25 cellular contexts compared by ENCODE assay signal in genomic region chr5:175697846-175698245, GRCh38. TPM values are rescaled to one million over a fixed set of nuclear protein-coding genes. Genes with fewer than 3 reads are reported as not detected.
DNase-seq lines count a peak whose midpoint lies in the region; ATAC-seq, FAIRE-seq and TF ChIP-seq lines count a peak whose summit lies in the region.
"Had no signal": no experiment of that assay in that cellular context is flagged by ENCODE, and none has a peak within 500 bp of the region (broad histone marks: within the 10 kb centered on the region; RNA-seq: fewer than 3 reads in every experiment).

No MANE protein-coding gene starts in this region.

- H3K4me1 ChIP-seq in kidney (ENCODE audit: control insufficient read depth in 1 of 2, insufficient read depth in 1 of 2, low read depth in 1 of 2, low read length in 2 of 2): no peaks in the 10 kb centered on the region
- H3K4me1 ChIP-seq: A549, transverse colon had no signal

- H3K36me3 ChIP-seq in kidney (ENCODE audit: control insufficient read depth in 1 of 2, insufficient read depth in 2 of 2, low read length in 2 of 2): no peaks in the 10 kb centered on the region
- H3K36me3 ChIP-seq: left ventricle myocardium inferior, transverse colon had no signal

- intact Hi-C loops in activated CD4-positive, alpha-beta T cell treated with anti-CD3 and anti-CD28 coated beads for 36 hours (cut with DNase I, micrococcal nuclease): loop anchor here (2.0 to 5.0 kb wide), 2 partner anchors 21 to 46 kb away; no protein-coding TSS in a partner anchor
- intact Hi-C loops in natural killer cell (cut with micrococcal nuclease) (no loop called here), kidney (cut with DNase I) (no loop called here)

- TF ChIP-seq POLR2A in GM18505 (IDR thresholded peaks at IDR 0.05; ENCODE audit: borderline replicate concordance, extremely low read depth, insufficient read depth, insufficient read length): no peak

- peaks cover 13% of the 10 kb centered on the region for H3K36me3 Mint-ChIP-seq in activated CD4-positive, alpha-beta T cell treated with anti-CD3 and anti-CD28 coated beads for 36 hours (ENCODE audit: low read depth)
- H3K36me3 Mint-ChIP-seq in natural killer cell treated with Interleukin-12 subunit alpha and Interleukin-12 subunit beta and Interleukin-15 and Interleukin-18, amount 100 ng/mL, for 72 hours: no peaks in the 10 kb centered on the region
- H3K36me3 Mint-ChIP-seq in natural killer cell: no peaks in the 10 kb centered on the region
- H3K36me3 Mint-ChIP-seq: immature natural killer cell had no signal

- CTCF ChIA-PET in activated CD4-positive, alpha-beta T cell treated with anti-CD3 and anti-CD28 coated beads for 36 hours (lab: Charles Lee): interaction anchor here (0.5 to 7.5 kb wide), 10 partner anchors 20 to 233 kb away, joined by 3 to 84 read pairs (median 4); no protein-coding TSS in a partner anchor

- H3K4me3 ChIP-seq in kidney (ENCODE audit: low read length in 2 of 2): no peak overlapping the region
- H3K4me3 ChIP-seq: A549, left ventricle myocardium inferior, stomach, transverse colon had no signal

- no peak overlapping the region for H3K9ac ChIP-seq in kidney (ENCODE audit: low read length in 2 of 2)

- H3K9me3 Mint-ChIP-seq in activated CD4-positive, alpha-beta T cell treated with anti-CD3 and anti-CD28 coated beads for 36 hours (ENCODE audit: low read depth): no peaks in the 10 kb centered on the region
- no peaks in the 10 kb centered on the region for H3K9me3 Mint-ChIP-seq in natural killer cell treated with Interleukin-12 subunit alpha and Interleukin-12 subunit beta and Interleukin-15 and Interleukin-18, amount 100 ng/mL, for 72 hours
- H3K9me3 Mint-ChIP-seq in natural killer cell: no peaks in the 10 kb centered on the region
- H3K9me3 Mint-ChIP-seq: activated naive CD4-positive, alpha-beta T cell treated with anti-CD3 and anti-CD28 coated beads for 36 hours; effector memory CD8-positive, alpha-beta T cell; immature natural killer cell had no signal

- TF ChIP-seq CTCF in natural killer cell (IDR thresholded peaks at IDR 0.05): no peak
- no peak for TF ChIP-seq CTCF in kidney (IDR thresholded peaks at IDR 0.05; ENCODE audit: borderline replicate concordance, extremely low read depth, insufficient read depth)

- no peaks in the 10 kb centered on the region for H3K9me3 ChIP-seq in kidney (ENCODE audit: control insufficient read depth in 1 of 2, low read length in 2 of 2)
- H3K9me3 ChIP-seq: A549, left ventricle myocardium inferior, stomach, transverse colon had no signal

- no peak overlapping the region for H3K27ac ChIP-seq in kidney (ENCODE audit: low read depth in 2 of 2, low read length in 2 of 2)
- H3K27ac ChIP-seq: A549, left ventricle myocardium inferior, stomach, transverse colon had no signal

- H3K4me3 Mint-ChIP-seq in activated CD4-positive, alpha-beta T cell treated with anti-CD3 and anti-CD28 coated beads for 36 hours: no peak overlapping the region
- H3K4me3 Mint-ChIP-seq in natural killer cell treated with Interleukin-12 subunit alpha and Interleukin-12 subunit beta and Interleukin-15 and Interleukin-18, amount 100 ng/mL, for 72 hours: peak overlapping the region; percentile 5
- no peak overlapping the region for H3K4me3 Mint-ChIP-seq in natural killer cell
- H3K4me3 Mint-ChIP-seq: activated naive CD4-positive, alpha-beta T cell treated with anti-CD3 and anti-CD28 coated beads for 36 hours; B cell; effector memory CD8-positive, alpha-beta T cell had no signal

- H3K27me3 Mint-ChIP-seq in activated CD4-positive, alpha-beta T cell treated with anti-CD3 and anti-CD28 coated beads for 36 hours: no peaks in the 10 kb centered on the region
- H3K27me3 Mint-ChIP-seq in natural killer cell treated with Interleukin-12 subunit alpha and Interleukin-12 subunit beta and Interleukin-15 and Interleukin-18, amount 100 ng/mL, for 72 hours: peaks cover 12 to 19% of the 10 kb centered on the region in 2 donors
- H3K27me3 Mint-ChIP-seq in natural killer cell (ENCODE audit: low read depth in 2 of 2): peaks cover 7 to 8% of the 10 kb centered on the region in 2 donors

- DNase-seq in activated CD4-positive, alpha-beta T cell treated with anti-CD3 and anti-CD28 coated beads for 36 hours: no peak
- no peak for DNase-seq in activated CD4-positive, alpha-beta T cell treated with anti-CD3 and anti-CD28 coated beads, Interleukin-2, amount 50 U/mL, for 4 hours
- DNase-seq in natural killer cell treated with Interleukin-12 subunit alpha and Interleukin-12 subunit beta and Interleukin-15 and Interleukin-18, amount 100 ng/mL, for 72 hours (ENCODE audit: low spot score): no peak
- DNase-seq in natural killer cell (no peak), kidney (peak; percentile 43), COLO829 (ENCODE audit: low spot score) (no peak)
- DNase-seq: activated CD4-positive, alpha-beta T cell treated with anti-CD3 and anti-CD28 coated beads for 1 hour; activated CD8-positive, alpha-beta memory T cell treated with anti-CD3 and anti-CD28 coated beads, Interleukin-2, amount 50 U/mL, for 48 hours; activated naive CD4-positive, alpha-beta T cell treated with anti-CD3 and anti-CD28 coated beads for 36 hours; effector memory CD8-positive, alpha-beta T cell; foreskin melanocyte; immature natural killer cell; Kasumi-1; left ventricle myocardium inferior; NCI-H187; stimulated activated CD4-positive, alpha-beta T cell treated with anti-CD3 and anti-CD28 coated beads, Interleukin-4, amount 100 ng/mL, for 4 hours; stomach; transverse colon had no signal

- no peak for ATAC-seq in activated CD4-positive, alpha-beta T cell treated with anti-CD3 and anti-CD28 coated beads for 36 hours
- ATAC-seq in natural killer cell treated with Interleukin-12 subunit alpha and Interleukin-12 subunit beta and Interleukin-15 and Interleukin-18, amount 100 ng/mL, for 72 hours: no peak
- no peak for ATAC-seq in natural killer cell
- no peak for ATAC-seq in GM18505 (IDR thresholded peaks at IDR 0.05; ENCODE audit: unreplicated experiment)
- ATAC-seq in HG03457 (IDR thresholded peaks at IDR 0.05; ENCODE audit: unreplicated experiment): no peak
- ATAC-seq: A549; effector memory CD8-positive, alpha-beta T cell; esophagus mucosa had no signal

- no peak for FAIRE-seq in kidney (lab: Jason Lieb, UNC)
- FAIRE-seq: A549, colon, GM12892 had no signal

- peaks cover 24% of the 10 kb centered on the region for H3K4me1 Mint-ChIP-seq in activated CD4-positive, alpha-beta T cell treated with anti-CD3 and anti-CD28 coated beads for 36 hours
- peaks cover 5 to 20% of the 10 kb centered on the region in 2 donors for H3K4me1 Mint-ChIP-seq in natural killer cell treated with Interleukin-12 subunit alpha and Interleukin-12 subunit beta and Interleukin-15 and Interleukin-18, amount 100 ng/mL, for 72 hours (ENCODE audit: low read depth in 2 of 2)
- peaks cover 0 to 13% of the 10 kb centered on the region in 2 donors for H3K4me1 Mint-ChIP-seq in natural killer cell

- H3K27ac Mint-ChIP-seq in activated CD4-positive, alpha-beta T cell treated with anti-CD3 and anti-CD28 coated beads for 36 hours: peak overlapping the region; percentile 64
- H3K27ac Mint-ChIP-seq in natural killer cell treated with Interleukin-12 subunit alpha and Interleukin-12 subunit beta and Interleukin-15 and Interleukin-18, amount 100 ng/mL, for 72 hours: no peak overlapping the region
- peak overlapping the region in 1 of 2 donors; percentile 13 for H3K27ac Mint-ChIP-seq in natural killer cell
- H3K27ac Mint-ChIP-seq: activated naive CD4-positive, alpha-beta T cell treated with anti-CD3 and anti-CD28 coated beads for 36 hours; B cell; effector memory CD8-positive, alpha-beta T cell; immature natural killer cell had no signal

- POLR2A ChIA-PET in activated CD4-positive, alpha-beta T cell treated with anti-CD3 and anti-CD28 coated beads for 36 hours (lab: Charles Lee): no interaction called here

RNA-seq across cellular contexts. Expression of gene HRH2, which starts 40.0 kb away (rescaled TPM):
- 10 to 100 TPM; 12.3 to 16.9 TPM for total RNA-seq in activated CD4-positive, alpha-beta T cell treated with anti-CD3 and anti-CD28 coated beads for 36 hours
- total RNA-seq in natural killer cell treated with Interleukin-12 subunit alpha and Interleukin-12 subunit beta and Interleukin-15 and Interleukin-18, amount 100 ng/mL, for 72 hours: 1 to 10 TPM; 2.5 to 3.2 TPM
- 10 to 100 TPM in 1 of 3 donors, 1 to 10 TPM in 2; 1.4 to 13.9 (median 3.1) TPM for total RNA-seq in natural killer cell
- total RNA-seq in kidney: 10.6 TPM
- 1.9 TPM for polyA plus RNA-seq in kidney (ENCODE audit: insufficient read depth, low read depth, low replicate concordance)
- total RNA-seq: B cell had no signal

Comparison
In these comparisons a context has a peak if more than half of its experiments do, and no peak if none do; other contexts are left out.
1. intact Hi-C loops: an anchor here in activated CD4-positive, alpha-beta T cell treated with anti-CD3 and anti-CD28 coated beads for 36 hours (2.0 to 5.0 kb wide); none called in natural killer cell and kidney.